Comparison of ENCODE assay signal across 20 cellular contexts in the genomic region with DNA sequence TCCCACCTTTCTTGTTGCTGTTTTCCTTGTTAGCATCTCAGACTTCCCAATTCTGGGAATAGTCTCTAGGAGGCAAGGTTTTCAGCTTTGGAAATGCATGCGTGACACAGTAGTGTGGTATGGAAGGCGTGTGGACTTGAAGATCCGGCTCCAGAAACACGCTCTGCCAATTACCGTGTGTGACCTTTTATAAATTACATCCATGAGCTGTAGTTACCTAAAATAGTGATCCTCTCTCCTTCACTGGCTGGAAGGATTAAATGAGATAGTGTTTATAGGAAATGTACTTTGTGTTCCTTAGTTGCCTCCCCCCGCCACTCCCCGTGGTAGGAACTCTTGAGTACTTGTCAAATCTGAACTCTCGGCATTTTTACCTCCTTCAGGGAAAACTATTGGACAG.
"Had no signal": no experiment of that assay in that cellular context is flagged by ENCODE, and none has a peak within 500 bp of the region (broad histone marks: within the 10 kb centered on the region; RNA-seq: fewer than 3 reads in every experiment).

No MANE protein-coding gene starts in this region.

- H3K27ac Mint-ChIP-seq: activated CD4-positive, alpha-beta T cell treated with anti-CD3 and anti-CD28 coated beads, Interleukin-2, amount 10 ng/mL, durations not matched to agents 7 days and 5 days; activated CD8-positive, alpha-beta T cell treated with anti-CD3 and anti-CD28 coated beads, Interleukin-2, amount 10 ng/mL, durations not matched to agents 7 days and 5 days; activated naive CD8-positive, alpha-beta T cell treated with anti-CD3 and anti-CD28 coated beads for 36 hours; nephron had no signal

- H3K27me3 Mint-ChIP-seq: activated CD4-positive, alpha-beta T cell treated with anti-CD3 and anti-CD28 coated beads, Interleukin-2, amount 10 ng/mL, durations not matched to agents 7 days and 5 days; activated naive CD8-positive, alpha-beta T cell treated with anti-CD3 and anti-CD28 coated beads for 36 hours; effector memory CD8-positive, alpha-beta T cell had no signal

- H3K4me3 Mint-ChIP-seq: activated CD4-positive, alpha-beta T cell treated with anti-CD3 and anti-CD28 coated beads, Interleukin-2, amount 10 ng/mL, durations not matched to agents 7 days and 5 days; activated CD8-positive, alpha-beta T cell treated with anti-CD3 and anti-CD28 coated beads, Interleukin-2, amount 10 ng/mL, durations not matched to agents 7 days and 5 days; activated naive CD8-positive, alpha-beta T cell treated with anti-CD3 and anti-CD28 coated beads for 36 hours; effector memory CD8-positive, alpha-beta T cell; nephron had no signal

- H3K27me3 ChIP-seq: foreskin keratinocyte, tibial artery, uterus had no signal

- H3K36me3 ChIP-seq: lower lobe of right lung, tibial artery, uterus had no signal

- H3K9me3 ChIP-seq: lower lobe of right lung, tibial artery, uterus had no signal

- H3K27ac ChIP-seq: foreskin keratinocyte, lower lobe of right lung, tibial artery, uterus had no signal

- ATAC-seq: activated CD8-positive, alpha-beta T cell treated with anti-CD3 and anti-CD28 coated beads, Interleukin-2, amount 10 ng/mL, durations not matched to agents 7 days and 5 days; effector memory CD8-positive, alpha-beta T cell; foreskin keratinocyte; lower lobe of right lung; stimulated activated naive CD8-positive, alpha-beta T cell treated with anti-CD3 and anti-CD28 coated beads, Interleukin-15, Interleukin-2, amounts not matched to agents 100 U/mL and 50 U/mL, for 24 hours had no signal

- H3K4me3 ChIP-seq: lower lobe of right lung, tibial artery, uterus had no signal

- DNase-seq: activated CD4-positive, alpha-beta T cell treated with anti-CD3 and anti-CD28 coated beads, Interleukin-2, amount 10 ng/mL, durations not matched to agents 7 days and 5 days; activated CD8-positive, alpha-beta memory T cell treated with anti-CD3 and anti-CD28 coated beads, Interleukin-2, amount 50 U/mL, for 48 hours; activated CD8-positive, alpha-beta T cell treated with anti-CD3 and anti-CD28 coated beads, Interleukin-2, amount 10 ng/mL, durations not matched to agents 7 days and 5 days; activated effector memory CD4-positive, alpha-beta T cell treated with anti-CD3 and anti-CD28 coated beads, Interleukin-2, amount 50 U/mL, for 16 hours; activated naive CD8-positive, alpha-beta T cell treated with anti-CD3 and anti-CD28 coated beads for 36 hours; activated T-cell treated with anti-CD3 and anti-CD28 coated beads, Interleukin-2, amount 50 U/mL, for 48 hours; amygdala; effector memory CD8-positive, alpha-beta T cell; foreskin keratinocyte; glutamatergic neuron; hypothalamus; lower lobe of right lung; stimulated activated CD4-positive, alpha-beta T cell treated with anti-CD3 and anti-CD28 coated beads, Interleukin-2, amount 100 ng/mL, for 24 hours; stimulated activated naive CD8-positive, alpha-beta T cell treated with anti-CD3 and anti-CD28 coated beads, Interleukin-15, Interleukin-2, amounts not matched to agents 100 U/mL and 50 U/mL, for 24 hours; substantia nigra; T-helper 9 cell; tibial artery; uterus had no signal

- H3K4me1 ChIP-seq: foreskin keratinocyte, uterus had no signal

- H3K9me3 Mint-ChIP-seq: activated CD4-positive, alpha-beta T cell treated with anti-CD3 and anti-CD28 coated beads, Interleukin-2, amount 10 ng/mL, durations not matched to agents 7 days and 5 days; activated naive CD8-positive, alpha-beta T cell treated with anti-CD3 and anti-CD28 coated beads for 36 hours; effector memory CD8-positive, alpha-beta T cell; nephron had no signal

- FAIRE-seq: keratinocyte had no signal
